ENCODE assay signal across 14 cellular contexts in the genomic region with DNA sequence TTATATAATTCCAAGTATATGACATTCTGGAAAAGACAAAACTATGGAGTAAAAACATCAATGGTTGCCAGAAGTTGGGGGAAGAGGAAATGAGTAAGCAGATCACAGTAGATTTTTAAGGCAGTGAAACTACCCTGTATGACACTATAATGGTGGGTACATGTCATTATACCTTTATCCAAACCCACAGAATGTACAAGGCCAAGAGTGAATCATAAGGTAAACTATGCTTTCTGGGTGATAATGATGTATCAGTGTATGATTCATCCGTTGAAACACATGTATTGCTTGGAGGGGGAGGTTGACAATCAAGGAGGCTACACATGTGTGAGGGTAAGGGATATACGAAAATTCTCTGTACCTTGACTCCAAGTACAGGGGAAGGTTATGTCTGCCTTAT.
DNase-seq lines count a peak whose midpoint lies in the region; ATAC-seq, FAIRE-seq and TF ChIP-seq lines count a peak whose summit lies in the region.
"Had no signal": no experiment of that assay in that cellular context is flagged by ENCODE, and none has a peak within 500 bp of the region (broad histone marks: within the 10 kb centered on the region; RNA-seq: fewer than 3 reads in every experiment).

No MANE protein-coding gene starts in this region.

- H3K27ac Mint-ChIP-seq in activated CD4-positive, alpha-beta T cell treated with anti-CD3 and anti-CD28 coated beads for 36 hours: no peak overlapping the region
- no peak overlapping the region for H3K27ac Mint-ChIP-seq in T-helper 17 cell

- H3K9me3 ChIP-seq in RWPE2 (ENCODE audit: severe bottlenecking) (no peaks in the 10 kb centered on the region), T-helper 17 cell (ENCODE audit: control insufficient read depth, low read length, poor library complexity, severe bottlenecking) (no peaks in the 10 kb centered on the region)
- H3K9me3 ChIP-seq: lower lobe of right lung had no signal

- peak overlapping the region; percentile 78 for H3K27ac ChIP-seq in RWPE2 (ENCODE audit: poor library complexity, severe bottlenecking)
- H3K27ac ChIP-seq: cardiac muscle cell, lower lobe of right lung had no signal

- POLR2A ChIA-PET in activated CD4-positive, alpha-beta T cell treated with anti-CD3 and anti-CD28 coated beads for 36 hours (lab: Charles Lee): no interaction called here

- no peak for DNase-seq in activated CD4-positive, alpha-beta T cell treated with anti-CD3 and anti-CD28 coated beads for 36 hours
- no peak for DNase-seq in activated CD4-positive, alpha-beta T cell treated with anti-CD3 and anti-CD28 coated beads for 4 hours
- DNase-seq in RWPE2 (ENCODE audit: low spot score): no peak
- peak; percentile 96 for DNase-seq in fibroblast of mammary gland (ENCODE audit: low read depth)
- DNase-seq in urothelium cell line (ENCODE audit: low spot score): peak; percentile 58
- no peak for DNase-seq in CD1c-positive myeloid dendritic cell (ENCODE audit: extremely low spot score)
- no peak for DNase-seq in T-helper 17 cell
- no peak for DNase-seq in ecto neural progenitor cell (ENCODE audit: low spot score)
- DNase-seq: head of caudate nucleus, lower lobe of right lung, NCI-H1105 treated with DMSO at 0.1 percent for 48 hours, posterior cingulate gyrus had no signal

- peak; percentile 77 for ATAC-seq in activated CD4-positive, alpha-beta T cell treated with anti-CD3 and anti-CD28 coated beads for 36 hours
- ATAC-seq in RWPE2 (ENCODE audit: low read depth) (peak; percentile 96), T-helper 17 cell (no peak)

- H3K27me3 ChIP-seq in RWPE2 (ENCODE audit: insufficient read depth, poor library complexity, severe bottlenecking): no peaks in the 10 kb centered on the region
- H3K27me3 ChIP-seq: cardiac muscle cell had no signal

- H3K4me3 Mint-ChIP-seq in activated CD4-positive, alpha-beta T cell treated with anti-CD3 and anti-CD28 coated beads for 36 hours: no peak overlapping the region
- no peak overlapping the region for H3K4me3 Mint-ChIP-seq in T-helper 17 cell

- H3K4me1 ChIP-seq in RWPE2 (ENCODE audit: insufficient read depth, poor library complexity, severe bottlenecking): peaks cover 44% of the 10 kb centered on the region
- H3K4me1 ChIP-seq: lower lobe of right lung had no signal

- H3K36me3 Mint-ChIP-seq in activated CD4-positive, alpha-beta T cell treated with anti-CD3 and anti-CD28 coated beads for 36 hours (ENCODE audit: low read depth): no peaks in the 10 kb centered on the region
- H3K36me3 Mint-ChIP-seq in T-helper 17 cell (ENCODE audit: low read depth): no peaks in the 10 kb centered on the region

- intact Hi-C loops in activated CD4-positive, alpha-beta T cell treated with anti-CD3 and anti-CD28 coated beads for 36 hours (cut with DNase I, micrococcal nuclease): no loop called here

- CTCF ChIA-PET in activated CD4-positive, alpha-beta T cell treated with anti-CD3 and anti-CD28 coated beads for 36 hours (lab: Charles Lee): no interaction called here

- H3K27me3 Mint-ChIP-seq in activated CD4-positive, alpha-beta T cell treated with anti-CD3 and anti-CD28 coated beads for 36 hours: no peaks in the 10 kb centered on the region
- H3K27me3 Mint-ChIP-seq in T-helper 17 cell: no peaks in the 10 kb centered on the region

- H3K4me1 Mint-ChIP-seq in activated CD4-positive, alpha-beta T cell treated with anti-CD3 and anti-CD28 coated beads for 36 hours: no peaks in the 10 kb centered on the region
- H3K4me1 Mint-ChIP-seq in T-helper 17 cell: no peaks in the 10 kb centered on the region

- FAIRE-seq in urothelium cell line (lab: Jason Lieb, UNC): peak; percentile 83
- FAIRE-seq: A204.1 had no signal

- H3K36me3 ChIP-seq in RWPE2 (ENCODE audit: low read depth): no peaks in the 10 kb centered on the region
- H3K36me3 ChIP-seq: cardiac muscle cell, lower lobe of right lung had no signal

- TF ChIP-seq CTCF in RWPE2 (IDR thresholded peaks at IDR 0.05; ENCODE audit: poor library complexity, severe bottlenecking) (no peak), fibroblast of mammary gland (conservative IDR thresholded peaks at IDR 0.05; ENCODE audit: control insufficient read depth, insufficient read depth, low read depth, low read length) (no peak)

- H3K4me3 ChIP-seq in RWPE2 (ENCODE audit: severe bottlenecking): no peak overlapping the region
- H3K4me3 ChIP-seq in fibroblast of mammary gland (ENCODE audit: control insufficient read depth, low read depth, low read length): no peak overlapping the region
- H3K4me3 ChIP-seq: cardiac muscle cell, lower lobe of right lung had no signal

- peaks cover 12% of the 10 kb centered on the region for H3K9me3 Mint-ChIP-seq in activated CD4-positive, alpha-beta T cell treated with anti-CD3 and anti-CD28 coated beads for 36 hours (ENCODE audit: low read depth)

Comparison
In these comparisons a context has a peak if more than half of its experiments do, and no peak if none do; other contexts are left out.
1. DNase-seq: peak in fibroblast of mammary gland (single experiment) and urothelium cell line (single experiment); none in activated CD4-positive, alpha-beta T cell treated with anti-CD3 and anti-CD28 coated beads for 36 hours (single experiment), activated CD4-positive, alpha-beta T cell treated with anti-CD3 and anti-CD28 coated beads for 4 hours (0 of 2), RWPE2 (single experiment), CD1c-positive myeloid dendritic cell (single experiment), T-helper 17 cell (0 of 3) and ecto neural progenitor cell (single experiment).